Comparison of ENCODE assay signal across 24 cellular contexts in genomic region chr17:79924639-79924976, GRCh38.
DNase-seq lines count a peak whose midpoint lies in the region; ATAC-seq and TF ChIP-seq lines count a peak whose summit lies in the region.
"Had no signal": no experiment of that assay in that cellular context is flagged by ENCODE, and none has a peak within 500 bp of the region (broad histone marks: within the 10 kb centered on the region; RNA-seq: fewer than 3 reads in every experiment).

No MANE protein-coding gene starts in this region.

- H3K27me3 ChIP-seq in stomach = peaks cover 0 to 92% (median 32%) of the 10 kb centered on the region in 3 donors
- H3K27me3 ChIP-seq: MG63 had no signal

- H3K4me3 Mint-ChIP-seq in T-helper 1 cell treated with Interleukin-12 subunit alpha and Interleukin-12 subunit beta and Interleukin-4 antibody, amounts not matched to agents 30 μg/mL and 1 μg/mL, for 36 hours = no peak overlapping the region
- no peak overlapping the region for H3K4me3 Mint-ChIP-seq in glutamatergic neuron (ENCODE audit: unreplicated experiment)
- H3K4me3 Mint-ChIP-seq: activated B cell treated with CpG ODN at 0.5 μM for 24 hours; activated T-cell treated with anti-CD3 and anti-CD28 coated beads, Interleukin-2, amount 50 U/mL, for 4 hours; natural killer cell treated with Interleukin-12 subunit alpha and Interleukin-12 subunit beta and Interleukin-15 and Interleukin-18, amount 100 ng/mL, for 72 hours; T-helper 17 cell had no signal

- peaks cover 13% of the 10 kb centered on the region for H3K27me3 Mint-ChIP-seq in T-helper 1 cell treated with Interleukin-12 subunit alpha and Interleukin-12 subunit beta and Interleukin-4 antibody, amounts not matched to agents 30 μg/mL and 1 μg/mL, for 36 hours (ENCODE audit: low read depth)
- peaks cover 4% of the 10 kb centered on the region for H3K27me3 Mint-ChIP-seq in glutamatergic neuron (ENCODE audit: unreplicated experiment)
- H3K27me3 Mint-ChIP-seq: natural killer cell treated with Interleukin-12 subunit alpha and Interleukin-12 subunit beta and Interleukin-15 and Interleukin-18, amount 100 ng/mL, for 72 hours had no signal

- peak overlapping the region; percentile 49 for H3K27ac Mint-ChIP-seq in T-helper 1 cell treated with Interleukin-12 subunit alpha and Interleukin-12 subunit beta and Interleukin-4 antibody, amounts not matched to agents 30 μg/mL and 1 μg/mL, for 36 hours
- H3K27ac Mint-ChIP-seq in glutamatergic neuron (ENCODE audit: unreplicated experiment) = no peak overlapping the region
- H3K27ac Mint-ChIP-seq: activated B cell treated with CpG ODN at 0.5 μM for 24 hours; IgD-negative memory B cell; natural killer cell treated with Interleukin-12 subunit alpha and Interleukin-12 subunit beta and Interleukin-15 and Interleukin-18, amount 100 ng/mL, for 72 hours; T-helper 17 cell had no signal

- intact Hi-C loops in stomach (cut with DNase I; ENCODE audit: low total_unique reads) = no loop called here

- H3K4me1 Mint-ChIP-seq in T-helper 1 cell treated with Interleukin-12 subunit alpha and Interleukin-12 subunit beta and Interleukin-4 antibody, amounts not matched to agents 30 μg/mL and 1 μg/mL, for 36 hours (ENCODE audit: low read depth) = peaks cover 5% of the 10 kb centered on the region
- no peaks in the 10 kb centered on the region for H3K4me1 Mint-ChIP-seq in glutamatergic neuron (ENCODE audit: low read depth, unreplicated experiment)

- peaks cover 34 to 66% (median 58%) of the 10 kb centered on the region in 4 donors for H3K4me1 ChIP-seq in stomach

- H3K9me3 Mint-ChIP-seq in T-helper 1 cell treated with Interleukin-12 subunit alpha and Interleukin-12 subunit beta and Interleukin-4 antibody, amounts not matched to agents 30 μg/mL and 1 μg/mL, for 36 hours = no peaks in the 10 kb centered on the region
- H3K9me3 Mint-ChIP-seq in glutamatergic neuron (ENCODE audit: unreplicated experiment) = peaks cover 3% of the 10 kb centered on the region
- H3K9me3 Mint-ChIP-seq: activated B cell treated with CpG ODN at 0.5 μM for 24 hours; activated T-cell treated with anti-CD3 and anti-CD28 coated beads, Interleukin-2, amount 50 U/mL, for 4 hours; IgD-negative memory B cell; natural killer cell treated with Interleukin-12 subunit alpha and Interleukin-12 subunit beta and Interleukin-15 and Interleukin-18, amount 100 ng/mL, for 72 hours had no signal

- DNase-seq in T-helper 1 cell = no peak
- DNase-seq in RWPE1 (ENCODE audit: low spot score) = no peak
- no peak for DNase-seq in glutamatergic neuron
- DNase-seq in stomach = no peak
- DNase-seq in NCI-H345 treated with DMSO at 0.1 percent for 48 hours (lab: John Stamatoyannopoulos, UW; ENCODE audit: unreplicated experiment) = no peak
- DNase-seq: activated B cell treated with CpG ODN at 0.5 μM for 24 hours; activated CD8-positive, alpha-beta memory T cell treated with anti-CD3 and anti-CD28 coated beads for 24 hours; effector memory CD4-positive, alpha-beta T cell; GDM1; NCI-H1417 treated with DMSO at 0.1 percent for 48 hours; tibial artery had no signal

- no peaks in the 10 kb centered on the region for H3K36me3 ChIP-seq in stomach
- H3K36me3 ChIP-seq: BLaER1, esophagus muscularis mucosa, gastroesophageal sphincter, MG63, prostate gland, tibial artery had no signal

- no peak for TF ChIP-seq EP300 in stomach (IDR thresholded peaks at IDR 0.05)

- POLR2A ChIA-PET in RWPE1 (lab: Yijun Ruan, JAX; ENCODE audit: low non-redundant PET) = no interaction called here

- CTCF ChIA-PET in RWPE1 (lab: Yijun Ruan, JAX) = interaction anchor here (1.0 to 1.6 kb wide), 2 partner anchors 24 to 84 kb away, joined by 3 to 4 read pairs; no protein-coding TSS in a partner anchor

- no peaks in the 10 kb centered on the region for H3K9me3 ChIP-seq in stomach
- H3K9me3 ChIP-seq: BLaER1, esophagus muscularis mucosa, gastroesophageal sphincter, MG63, prostate gland, tibial artery had no signal

- TF ChIP-seq POLR2A in stomach (IDR thresholded peaks at IDR 0.05) (no peak), GM18505 (IDR thresholded peaks at IDR 0.05; ENCODE audit: borderline replicate concordance, extremely low read depth, insufficient read depth, insufficient read length) (no peak)

- no peak overlapping the region for H3K4me3 ChIP-seq in stomach
- H3K4me3 ChIP-seq: BLaER1, esophagus muscularis mucosa, gastroesophageal sphincter, GM23248, MG63, prostate gland, tibial artery had no signal

- 58 to 78% (median 67%) methylated on average over 2 to 3 of the region's 3 CpGs for WGBS in stomach, 5 donors

- TF ChIP-seq CTCF in RWPE1 (conservative IDR thresholded peaks at IDR 0.05; ENCODE audit: low read depth) (no peak), glutamatergic neuron (IDR thresholded peaks at IDR 0.05; ENCODE audit: partially characterized antibody, unreplicated experiment) (peak; percentile 21), stomach (IDR thresholded peaks at IDR 0.05) (no peak)

- H3K27ac ChIP-seq in RWPE1 = peak overlapping the region; percentile 48
- H3K27ac ChIP-seq in stomach = peak overlapping the region; percentile 67 to 86 (median 74)
- H3K27ac ChIP-seq: BLaER1, esophagus muscularis mucosa, gastroesophageal sphincter, GM23248, prostate gland, tibial artery had no signal

- ATAC-seq in GM21515 (IDR thresholded peaks at IDR 0.05; ENCODE audit: unreplicated experiment) = no peak
- ATAC-seq in GM18505 (IDR thresholded peaks at IDR 0.05; ENCODE audit: unreplicated experiment) = no peak
- ATAC-seq: natural killer cell treated with Interleukin-12 subunit alpha and Interleukin-12 subunit beta and Interleukin-15 and Interleukin-18, amount 100 ng/mL, for 72 hours; T-helper 17 cell had no signal

- no peaks in the 10 kb centered on the region for H3K36me3 Mint-ChIP-seq in T-helper 1 cell treated with Interleukin-12 subunit alpha and Interleukin-12 subunit beta and Interleukin-4 antibody, amounts not matched to agents 30 μg/mL and 1 μg/mL, for 36 hours (ENCODE audit: low read depth)
- H3K36me3 Mint-ChIP-seq in glutamatergic neuron (ENCODE audit: unreplicated experiment) = no peaks in the 10 kb centered on the region
- H3K36me3 Mint-ChIP-seq: IgD-negative memory B cell; natural killer cell treated with Interleukin-12 subunit alpha and Interleukin-12 subunit beta and Interleukin-15 and Interleukin-18, amount 100 ng/mL, for 72 hours had no signal
